Comparison of ENCODE assay signal across 15 cellular contexts in the genomic region with DNA sequence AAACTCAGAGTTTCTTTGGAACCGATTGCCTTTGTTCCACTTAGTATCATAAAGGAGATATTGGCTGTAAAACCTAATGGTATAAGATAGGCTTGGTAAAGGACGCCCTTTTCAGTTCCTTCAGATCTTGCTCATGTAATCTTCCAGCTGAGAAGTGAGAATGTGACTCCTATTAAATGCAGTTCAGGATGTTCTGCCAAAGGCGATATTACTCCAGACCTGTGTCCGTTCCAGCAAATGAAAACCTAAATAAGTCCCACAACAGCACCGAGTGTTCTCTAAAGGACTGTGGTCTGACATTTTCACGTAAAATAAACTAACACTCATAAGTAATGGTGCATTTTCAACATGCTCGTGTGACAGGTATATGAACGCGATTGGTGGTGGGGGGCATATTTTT.
"Had no signal": no experiment of that assay in that cellular context is flagged by ENCODE, and none has a peak within 500 bp of the region (broad histone marks: within the 10 kb centered on the region; RNA-seq: fewer than 3 reads in every experiment).

No MANE protein-coding gene starts in this region.

- DNase-seq: activated CD4-positive, alpha-beta T cell treated with anti-CD3 and anti-CD28 coated beads for 36 hours; activated CD8-positive, alpha-beta memory T cell treated with anti-CD3 and anti-CD28 coated beads, Interleukin-2, amount 50 U/mL, for 4 hours; activated CD8-positive, alpha-beta T cell treated with anti-CD3 and anti-CD28 coated beads for 36 hours; activated gamma-delta T cell treated with Interleukin-2 at 50 U/mL for 16 hours; activated naive CD8-positive, alpha-beta T cell treated with anti-CD3 and anti-CD28 coated beads for 36 hours; activated T-cell treated with anti-CD3 and anti-CD28 coated beads, Interleukin-2, amount 50 U/mL, for 72 hours; foreskin melanocyte; naive thymus-derived CD8-positive, alpha-beta T cell; stimulated activated CD4-positive, alpha-beta T cell treated with anti-CD3 and anti-CD28 coated beads, Interleukin-15, amount 100 ng/mL, for 24 hours; stimulated activated CD4-positive, alpha-beta T cell treated with anti-CD3 and anti-CD28 coated beads, Interleukin-4, amount 100 ng/mL, for 4 hours; stimulated activated naive CD8-positive, alpha-beta T cell treated with anti-CD3 and anti-CD28 coated beads, Interleukin-15, amount 100 ng/mL, for 72 hours; T-cell; transverse colon; WERI-Rb-1 had no signal

- H3K27ac ChIP-seq: WERI-Rb-1 had no signal

- H3K9me3 ChIP-seq: transverse colon had no signal

- H3K36me3 ChIP-seq: transverse colon, WERI-Rb-1 had no signal

- ATAC-seq: activated CD4-positive, alpha-beta T cell treated with anti-CD3 and anti-CD28 coated beads for 36 hours; activated CD8-positive, alpha-beta T cell treated with anti-CD3 and anti-CD28 coated beads for 36 hours; activated T-cell treated with anti-CD3 and anti-CD28 coated beads, Interleukin-2, amount 50 U/mL, for 72 hours; esophagus mucosa; naive thymus-derived CD8-positive, alpha-beta T cell; stimulated activated naive CD8-positive, alpha-beta T cell treated with anti-CD3 and anti-CD28 coated beads, Interleukin-15, amount 100 ng/mL, for 72 hours; T-cell had no signal

- H3K4me3 ChIP-seq: transverse colon had no signal

- H3K27me3 ChIP-seq: transverse colon had no signal
